10 cellular contexts compared by ENCODE assay signal in the genomic region with DNA sequence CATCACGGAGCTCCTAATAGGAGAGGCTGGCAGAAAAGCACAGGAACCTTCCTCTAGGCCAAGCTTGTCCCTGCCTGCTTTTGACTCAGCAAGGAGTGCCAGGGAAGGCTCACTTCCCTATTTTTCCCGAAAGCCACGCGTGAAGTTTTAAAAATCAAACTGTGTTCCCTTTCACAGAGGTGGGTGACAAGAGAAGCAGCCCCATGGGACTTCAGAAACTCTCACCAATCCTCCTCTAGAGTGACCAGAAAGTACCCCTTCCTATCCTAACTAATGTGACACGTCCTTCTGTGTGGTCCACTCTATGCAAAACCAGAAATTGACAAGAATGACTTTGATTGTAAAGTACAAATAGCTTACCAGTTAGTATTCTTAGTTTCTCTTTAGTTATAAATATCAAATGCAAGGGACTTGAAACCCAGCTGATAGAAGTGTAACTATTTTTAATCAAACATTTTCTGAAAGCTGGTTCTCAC. TPM values are rescaled to one million over a fixed set of nuclear protein-coding genes. Genes with fewer than 3 reads are reported as not detected.
DNase-seq lines count a peak whose midpoint lies in the region; ATAC-seq and TF ChIP-seq lines count a peak whose summit lies in the region.
"Had no signal": no experiment of that assay in that cellular context is flagged by ENCODE, and none has a peak within 500 bp of the region (broad histone marks: within the 10 kb centered on the region; RNA-seq: fewer than 3 reads in every experiment).

No MANE protein-coding gene starts in this region.

- intact Hi-C loops in activated T-helper 1 cell treated with anti-CD3 and anti-CD28 coated beads, Interleukin-12 subunit alpha, Interleukin-12 subunit beta, Interleukin-2, Interleukin-4 antibody, amounts not matched to agents 30 ng/mL and 10 ng/mL and 1 ng/mL, durations not matched to agents 14 hours and 24 hours and 36 hours (cut with micrococcal nuclease) = no loop called here

- H3K4me1 Mint-ChIP-seq in activated T-helper 1 cell treated with anti-CD3 and anti-CD28 coated beads, Interleukin-12 subunit alpha, Interleukin-12 subunit beta, Interleukin-2, Interleukin-4 antibody, amounts not matched to agents 30 ng/mL and 10 ng/mL and 1 ng/mL, durations not matched to agents 14 hours and 24 hours and 36 hours (ENCODE audit: low read depth) = peaks cover 50% of the 10 kb centered on the region
- H3K4me1 Mint-ChIP-seq in stimulated activated effector memory CD8-positive, alpha-beta T cell treated with anti-CD3 and anti-CD28 coated beads, Interleukin-12 subunit alpha, Interleukin-12 subunit beta, amount 100 ng/mL, for 72 hours = peaks cover 28% of the 10 kb centered on the region

- H3K27me3 Mint-ChIP-seq in activated T-helper 1 cell treated with anti-CD3 and anti-CD28 coated beads, Interleukin-12 subunit alpha, Interleukin-12 subunit beta, Interleukin-2, Interleukin-4 antibody, amounts not matched to agents 30 ng/mL and 10 ng/mL and 1 ng/mL, durations not matched to agents 14 hours and 24 hours and 36 hours (ENCODE audit: insufficient read depth) = no peaks in the 10 kb centered on the region
- H3K27me3 Mint-ChIP-seq: activated CD4-positive, alpha-beta memory T cell treated with anti-CD3 and anti-CD28 coated beads, Interleukin-2, amount 10 ng/mL, durations not matched to agents 7 days and 5 days had no signal

- DNase-seq in GM20000 (ENCODE audit: low spot score) (peak; percentile 32), NCI-H510A (lab: John Stamatoyannopoulos, UW) (no peak)
- DNase-seq in activated T-helper 1 cell treated with anti-CD3 and anti-CD28 coated beads, Interleukin-12 subunit alpha, Interleukin-12 subunit beta, Interleukin-2, Interleukin-4 antibody, amounts not matched to agents 30 ng/mL and 10 ng/mL and 1 ng/mL, durations not matched to agents 14 hours and 24 hours and 36 hours (ENCODE audit: low spot score) = no peak
- DNase-seq in stimulated activated effector memory CD8-positive, alpha-beta T cell treated with anti-CD3 and anti-CD28 coated beads, Interleukin-12 subunit alpha, Interleukin-12 subunit beta, amount 100 ng/mL, for 72 hours (ENCODE audit: low spot score in 2 of 2) = no peak
- no peak for DNase-seq in stimulated activated CD4-positive, alpha-beta T cell treated with anti-CD3 and anti-CD28 coated beads, Interleukin-4, amount 100 ng/mL, for 1 hour
- DNase-seq: activated CD4-positive, alpha-beta memory T cell treated with anti-CD3 and anti-CD28 coated beads, Interleukin-2, amount 10 ng/mL, durations not matched to agents 7 days and 5 days; Peyer's patch had no signal

- TF ChIP-seq POLR2A in GM18505 (IDR thresholded peaks at IDR 0.05; ENCODE audit: borderline replicate concordance, extremely low read depth, insufficient read depth, insufficient read length) = no peak

- H3K36me3 Mint-ChIP-seq in activated T-helper 1 cell treated with anti-CD3 and anti-CD28 coated beads, Interleukin-12 subunit alpha, Interleukin-12 subunit beta, Interleukin-2, Interleukin-4 antibody, amounts not matched to agents 30 ng/mL and 10 ng/mL and 1 ng/mL, durations not matched to agents 14 hours and 24 hours and 36 hours (ENCODE audit: low read depth) = peaks cover 56% of the 10 kb centered on the region
- peaks cover 100% of the 10 kb centered on the region for H3K36me3 Mint-ChIP-seq in stimulated activated effector memory CD8-positive, alpha-beta T cell treated with anti-CD3 and anti-CD28 coated beads, Interleukin-12 subunit alpha, Interleukin-12 subunit beta, amount 100 ng/mL, for 72 hours

- no peaks in the 10 kb centered on the region for H3K9me3 Mint-ChIP-seq in activated T-helper 1 cell treated with anti-CD3 and anti-CD28 coated beads, Interleukin-12 subunit alpha, Interleukin-12 subunit beta, Interleukin-2, Interleukin-4 antibody, amounts not matched to agents 30 ng/mL and 10 ng/mL and 1 ng/mL, durations not matched to agents 14 hours and 24 hours and 36 hours
- no peaks in the 10 kb centered on the region for H3K9me3 Mint-ChIP-seq in stimulated activated effector memory CD8-positive, alpha-beta T cell treated with anti-CD3 and anti-CD28 coated beads, Interleukin-12 subunit alpha, Interleukin-12 subunit beta, amount 100 ng/mL, for 72 hours
- H3K9me3 Mint-ChIP-seq: activated CD4-positive, alpha-beta memory T cell treated with anti-CD3 and anti-CD28 coated beads, Interleukin-2, amount 10 ng/mL, durations not matched to agents 7 days and 5 days had no signal

- ATAC-seq in GM18505 (IDR thresholded peaks at IDR 0.05; ENCODE audit: unreplicated experiment) = peak; percentile 75
- ATAC-seq in HG03045 (IDR thresholded peaks at IDR 0.05; ENCODE audit: unreplicated experiment) = peak; percentile 70
- ATAC-seq in stimulated activated effector memory CD8-positive, alpha-beta T cell treated with anti-CD3 and anti-CD28 coated beads, Interleukin-12 subunit alpha, Interleukin-12 subunit beta, amount 100 ng/mL, for 72 hours = no peak
- no peak for ATAC-seq in SK-N-SH treated with all-trans-retinoic acid at 6 μM for 48 hours

- H3K4me3 Mint-ChIP-seq in activated T-helper 1 cell treated with anti-CD3 and anti-CD28 coated beads, Interleukin-12 subunit alpha, Interleukin-12 subunit beta, Interleukin-2, Interleukin-4 antibody, amounts not matched to agents 30 ng/mL and 10 ng/mL and 1 ng/mL, durations not matched to agents 14 hours and 24 hours and 36 hours = no peak overlapping the region
- no peak overlapping the region for H3K4me3 Mint-ChIP-seq in stimulated activated effector memory CD8-positive, alpha-beta T cell treated with anti-CD3 and anti-CD28 coated beads, Interleukin-12 subunit alpha, Interleukin-12 subunit beta, amount 100 ng/mL, for 72 hours
- H3K4me3 Mint-ChIP-seq: activated CD4-positive, alpha-beta memory T cell treated with anti-CD3 and anti-CD28 coated beads, Interleukin-2, amount 10 ng/mL, durations not matched to agents 7 days and 5 days had no signal

- no peak for TF ChIP-seq CTCF in GM20000 (IDR thresholded peaks at IDR 0.05; ENCODE audit: extremely low read depth, missing control alignments)

- peak overlapping the region; percentile 10 for H3K27ac Mint-ChIP-seq in activated T-helper 1 cell treated with anti-CD3 and anti-CD28 coated beads, Interleukin-12 subunit alpha, Interleukin-12 subunit beta, Interleukin-2, Interleukin-4 antibody, amounts not matched to agents 30 ng/mL and 10 ng/mL and 1 ng/mL, durations not matched to agents 14 hours and 24 hours and 36 hours
- H3K27ac Mint-ChIP-seq in stimulated activated effector memory CD8-positive, alpha-beta T cell treated with anti-CD3 and anti-CD28 coated beads, Interleukin-12 subunit alpha, Interleukin-12 subunit beta, amount 100 ng/mL, for 72 hours = no peak overlapping the region
- H3K27ac Mint-ChIP-seq: activated CD4-positive, alpha-beta memory T cell treated with anti-CD3 and anti-CD28 coated beads, Interleukin-2, amount 10 ng/mL, durations not matched to agents 7 days and 5 days had no signal

TF ChIP-seq in SK-N-SH treated with all-trans-retinoic acid at 6 μM for 48 hours, 23 proteins besides CTCF, POLR2A, EP300 and RAD21 (continues in another document):
- TF ChIP-seq, protein P1, sequence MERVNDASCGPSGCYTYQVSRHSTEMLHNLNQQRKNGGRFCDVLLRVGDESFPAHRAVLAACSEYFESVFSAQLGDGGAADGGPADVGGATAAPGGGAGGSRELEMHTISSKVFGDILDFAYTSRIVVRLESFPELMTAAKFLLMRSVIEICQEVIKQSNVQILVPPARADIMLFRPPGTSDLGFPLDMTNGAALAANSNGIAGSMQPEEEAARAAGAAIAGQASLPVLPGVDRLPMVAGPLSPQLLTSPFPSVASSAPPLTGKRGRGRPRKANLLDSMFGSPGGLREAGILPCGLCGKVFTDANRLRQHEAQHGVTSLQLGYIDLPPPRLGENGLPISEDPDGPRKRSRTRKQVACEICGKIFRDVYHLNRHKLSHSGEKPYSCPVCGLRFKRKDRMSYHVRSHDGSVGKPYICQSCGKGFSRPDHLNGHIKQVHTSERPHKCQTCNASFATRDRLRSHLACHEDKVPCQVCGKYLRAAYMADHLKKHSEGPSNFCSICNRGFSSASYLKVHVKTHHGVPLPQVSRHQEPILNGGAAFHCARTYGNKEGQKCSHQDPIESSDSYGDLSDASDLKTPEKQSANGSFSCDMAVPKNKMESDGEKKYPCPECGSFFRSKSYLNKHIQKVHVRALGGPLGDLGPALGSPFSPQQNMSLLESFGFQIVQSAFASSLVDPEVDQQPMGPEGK (CRISPR knock-in tag; IDR thresholded peaks at IDR 0.05; ENCODE audit: borderline replicate concordance) = no peak
- TF ChIP-seq, protein P2, sequence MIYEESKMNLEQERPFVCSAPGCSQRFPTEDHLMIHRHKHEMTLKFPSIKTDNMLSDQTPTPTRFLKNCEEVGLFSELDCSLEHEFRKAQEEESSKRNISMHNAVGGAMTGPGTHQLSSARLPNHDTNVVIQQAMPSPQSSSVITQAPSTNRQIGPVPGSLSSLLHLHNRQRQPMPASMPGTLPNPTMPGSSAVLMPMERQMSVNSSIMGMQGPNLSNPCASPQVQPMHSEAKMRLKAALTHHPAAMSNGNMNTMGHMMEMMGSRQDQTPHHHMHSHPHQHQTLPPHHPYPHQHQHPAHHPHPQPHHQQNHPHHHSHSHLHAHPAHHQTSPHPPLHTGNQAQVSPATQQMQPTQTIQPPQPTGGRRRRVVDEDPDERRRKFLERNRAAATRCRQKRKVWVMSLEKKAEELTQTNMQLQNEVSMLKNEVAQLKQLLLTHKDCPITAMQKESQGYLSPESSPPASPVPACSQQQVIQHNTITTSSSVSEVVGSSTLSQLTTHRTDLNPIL (CRISPR knock-in tag; IDR thresholded peaks at IDR 0.05; ENCODE audit: low read depth) = no peak
- no peak for TF ChIP-seq ZNF565 (CRISPR knock-in tag; conservative IDR thresholded peaks at IDR 0.05; ENCODE audit: low read depth)
- no peak for TF ChIP-seq ZC3H10 (CRISPR knock-in tag; IDR thresholded peaks at IDR 0.05)

RNA-seq across cellular contexts. Expression of gene NFKB1, which starts 41.9 kb away (rescaled TPM):
- total RNA-seq in activated T-helper 1 cell treated with anti-CD3 and anti-CD28 coated beads, Interleukin-12 subunit alpha, Interleukin-12 subunit beta, Interleukin-2, Interleukin-4 antibody, amounts not matched to agents 30 ng/mL and 10 ng/mL and 1 ng/mL, durations not matched to agents 14 hours and 24 hours and 36 hours = 139 and 145 TPM in 2 replicates

Comparison
In these comparisons a context has a peak if more than half of its experiments do, and no peak if none do; other contexts are left out.
1. ATAC-seq: peak in GM18505 (single experiment) and HG03045 (single experiment); none in stimulated activated effector memory CD8-positive, alpha-beta T cell treated with anti-CD3 and anti-CD28 coated beads, Interleukin-12 subunit alpha, Interleukin-12 subunit beta, amount 100 ng/mL, for 72 hours (single experiment) and SK-N-SH treated with all-trans-retinoic acid at 6 μM for 48 hours (single experiment).